Comparison of ENCODE assay signal across 1 cellular context in genomic region chr4:76199664-76200211, GRCh38.
TF ChIP-seq lines count a peak whose summit lies in the region.

No MANE protein-coding gene starts in this region.

TF ChIP-seq in GM12878, 131 proteins besides CTCF, POLR2A, EP300 and RAD21 (continued from another document):
- no peak for TF ChIP-seq CEBPZ (IDR thresholded peaks at IDR 0.05; ENCODE audit: low read depth, low read length)
- TF ChIP-seq TCF3 (IDR thresholded peaks at IDR 0.05; ENCODE audit: borderline replicate concordance, insufficient read depth, low read depth, low read length): peak; percentile 98
- TF ChIP-seq KAT2A (conservative IDR thresholded peaks at IDR 0.05; ENCODE audit: control insufficient read depth, low read depth, low read length): no peak
- TF ChIP-seq BHLHE40 (IDR thresholded peaks at IDR 0.05; ENCODE audit: borderline replicate concordance in 1 of 2, low read depth in 2 of 2, low read length in 1 of 2): peak; percentile 93 to 95
- TF ChIP-seq RAD51 (IDR thresholded peaks at IDR 0.05): no peak
- TF ChIP-seq RBBP5 (conservative IDR thresholded peaks at IDR 0.05): no peak
- TF ChIP-seq NFIC (IDR thresholded peaks at IDR 0.05; ENCODE audit: low read depth, low read length): peak; percentile 92
- TF ChIP-seq REST (IDR thresholded peaks at IDR 0.05; ENCODE audit: low read depth, low read length): no peak
- TF ChIP-seq IKZF2 (IDR thresholded peaks at IDR 0.05): peak; percentile 98
